ENCODE assay signal across 1 cellular context in genomic region chr1:220775238-220775853, GRCh38.
TF ChIP-seq lines count a peak whose summit lies in the region.

No MANE protein-coding gene starts in this region.

TF ChIP-seq in HepG2, 621 proteins besides CTCF, POLR2A, EP300 and RAD21:
- no peak for TF ChIP-seq ZFP82 (CRISPR knock-in tag; IDR thresholded peaks at IDR 0.05; ENCODE audit: borderline replicate concordance)
- TF ChIP-seq ZNF274 (CRISPR knock-in tag; IDR thresholded peaks at IDR 0.05), result no peak
- TF ChIP-seq ZSCAN29 (CRISPR knock-in tag; conservative IDR thresholded peaks at IDR 0.05), result no peak
- no peak for TF ChIP-seq ZNF782 (CRISPR knock-in tag; IDR thresholded peaks at IDR 0.05; ENCODE audit: borderline replicate concordance)
- no peak for TF ChIP-seq ATF7-NPFF (CRISPR knock-in tag; IDR thresholded peaks at IDR 0.05; ENCODE audit: low read depth)
- no peak for TF ChIP-seq LBX2 (CRISPR knock-in tag; IDR thresholded peaks at IDR 0.05; ENCODE audit: borderline replicate concordance)
- no peak for TF ChIP-seq ZHX2 (IDR thresholded peaks at IDR 0.05; ENCODE audit: low read depth)
- no peak for TF ChIP-seq ZHX2 (CRISPR knock-in tag; IDR thresholded peaks at IDR 0.05; ENCODE audit: borderline replicate concordance)
- TF ChIP-seq NFE2L2 (IDR thresholded peaks at IDR 0.05; ENCODE audit: low read length), result no peak
- no peak for TF ChIP-seq ZFX (CRISPR knock-in tag; IDR thresholded peaks at IDR 0.05; ENCODE audit: low read depth)
TF ChIP-seq in HepG2: peak in this region for 0.
